ENCODE assay signal across 17 cellular contexts in genomic region chr14:76576047-76576741, GRCh38.
DNase-seq lines count a peak whose midpoint lies in the region; ATAC-seq and TF ChIP-seq lines count a peak whose summit lies in the region.
"Had no signal": no experiment of that assay in that cellular context is flagged by ENCODE, and none has a peak within 500 bp of the region (broad histone marks: within the 10 kb centered on the region; RNA-seq: fewer than 3 reads in every experiment).

No MANE protein-coding gene starts in this region.

- DNase-seq in NCI-H1417 (lab: John Stamatoyannopoulos, UW) (peak in 2 of 3 experiments; percentile 36 to 70), NCI-H1417 treated with DMSO at 0.1 percent for 48 hours (lab: John Stamatoyannopoulos, UW) (no peak), NCI-H1105 treated with DMSO at 0.1 percent for 48 hours (lab: John Stamatoyannopoulos, UW) (peak; percentile 89), body of pancreas (peak; percentile 27 to 54 (median 38)), mesenteric fat pad (ENCODE audit: low spot score) (peak; percentile 16), left colon (no peak), GM13977 (ENCODE audit: low spot score) (no peak), type B pancreatic cell (ENCODE audit: extremely low spot score, unreplicated experiment) (no peak)
- DNase-seq: activated B cell treated with CpG ODN at 0.5 μM for 24 hours; activated CD8-positive, alpha-beta memory T cell treated with anti-CD3 and anti-CD28 coated beads, Interleukin-2, amount 50 U/mL, for 48 hours; activated naive CD8-positive, alpha-beta T cell treated with anti-CD3 and anti-CD28 coated beads, Interleukin-2, amount 10 ng/mL, durations not matched to agents 7 days and 5 days; MM.1S; stimulated activated CD4-positive, alpha-beta T cell treated with anti-CD3 and anti-CD28 coated beads, Interleukin-15, amount 100 ng/mL, for 24 hours; tibial artery had no signal

- H3K9me3 Mint-ChIP-seq in type B pancreatic cell: peaks cover 4% of the 10 kb centered on the region
- H3K9me3 Mint-ChIP-seq: activated B cell treated with CpG ODN at 0.5 μM for 24 hours; activated naive CD8-positive, alpha-beta T cell treated with anti-CD3 and anti-CD28 coated beads, Interleukin-2, amount 10 ng/mL, durations not matched to agents 7 days and 5 days had no signal

- no peaks in the 10 kb centered on the region for H3K36me3 ChIP-seq in body of pancreas (replicated peaks in 1 of 2; ENCODE audit: insufficient read depth in 1 of 2, low read depth in 2 of 2)
- H3K36me3 ChIP-seq: tibial artery had no signal

- H3K4me1 Mint-ChIP-seq in type B pancreatic cell (ENCODE audit: unreplicated experiment): peaks cover 12% of the 10 kb centered on the region
- H3K4me1 Mint-ChIP-seq: activated B cell treated with CpG ODN at 0.5 μM for 24 hours; activated naive CD8-positive, alpha-beta T cell treated with anti-CD3 and anti-CD28 coated beads, Interleukin-2, amount 10 ng/mL, durations not matched to agents 7 days and 5 days had no signal

- H3K4me3 ChIP-seq in body of pancreas: no peak overlapping the region
- H3K4me3 ChIP-seq: GM23338, tibial artery had no signal

- ATAC-seq in body of pancreas (peak; percentile 82), left colon (no peak)
- ATAC-seq: GM23338 had no signal

- in situ Hi-C loops in GM13977 (cut with MboI; ENCODE audit: low pct_unique_long_range_greater_than_20kb, low sequenced_read_pairs, unreplicated experiment): no loop called here

- H3K27me3 ChIP-seq in body of pancreas: no peaks in the 10 kb centered on the region

- peaks cover 34% of the 10 kb centered on the region for H3K27me3 Mint-ChIP-seq in type B pancreatic cell
- H3K27me3 Mint-ChIP-seq: activated naive CD8-positive, alpha-beta T cell treated with anti-CD3 and anti-CD28 coated beads, Interleukin-2, amount 10 ng/mL, durations not matched to agents 7 days and 5 days had no signal

- no peak for TF ChIP-seq POLR2A in body of pancreas (IDR thresholded peaks at IDR 0.05)

- no peak overlapping the region for H3K4me3 Mint-ChIP-seq in type B pancreatic cell
- H3K4me3 Mint-ChIP-seq: activated B cell treated with CpG ODN at 0.5 μM for 24 hours; activated naive CD8-positive, alpha-beta T cell treated with anti-CD3 and anti-CD28 coated beads, Interleukin-2, amount 10 ng/mL, durations not matched to agents 7 days and 5 days; GM23338 had no signal

- no peaks in the 10 kb centered on the region for H3K9me3 ChIP-seq in body of pancreas
- H3K9me3 ChIP-seq: tibial artery had no signal

- no peak overlapping the region for H3K27ac Mint-ChIP-seq in type B pancreatic cell
- H3K27ac Mint-ChIP-seq: activated B cell treated with CpG ODN at 0.5 μM for 24 hours; activated naive CD8-positive, alpha-beta T cell treated with anti-CD3 and anti-CD28 coated beads, Interleukin-2, amount 10 ng/mL, durations not matched to agents 7 days and 5 days; GM23338 had no signal

- H3K27ac ChIP-seq in body of pancreas: peak overlapping the region in 3 of 4 donors; percentile 51 to 68 (median 63)
- H3K27ac ChIP-seq: HL-60, parathyroid adenoma, tibial artery had no signal

- no peak for TF ChIP-seq CTCF in body of pancreas (IDR thresholded peaks at IDR 0.05)
- no peak for TF ChIP-seq CTCF in GM13977 (IDR thresholded peaks at IDR 0.05; ENCODE audit: extremely low read depth, insufficient read depth, missing control alignments)
- TF ChIP-seq CTCF in type B pancreatic cell (conservative IDR thresholded peaks at IDR 0.05): no peak

- WGBS in body of pancreas, 2 donors: 47% methylated on average over 8 of the region's 8 CpGs

- H3K4me1 ChIP-seq in body of pancreas: peaks cover 18% of the 10 kb centered on the region
- H3K4me1 ChIP-seq: parathyroid adenoma had no signal

- intact Hi-C loops in body of pancreas (cut with DNase I): no loop called here
- intact Hi-C loops in left colon (cut with DNase I, micrococcal nuclease): no loop called here

- no peaks in the 10 kb centered on the region for H3K36me3 Mint-ChIP-seq in type B pancreatic cell
- H3K36me3 Mint-ChIP-seq: activated naive CD8-positive, alpha-beta T cell treated with anti-CD3 and anti-CD28 coated beads, Interleukin-2, amount 10 ng/mL, durations not matched to agents 7 days and 5 days had no signal

Comparison
In these comparisons a context has a peak if more than half of its experiments do, and no peak if none do; other contexts are left out.
1. DNase-seq: peak in NCI-H1417 (2 of 3), NCI-H1105 treated with DMSO at 0.1 percent for 48 hours (single experiment), body of pancreas (4 of 4) and mesenteric fat pad (single experiment); none in NCI-H1417 treated with DMSO at 0.1 percent for 48 hours (single experiment), left colon (0 of 2), GM13977 (single experiment) and type B pancreatic cell (single experiment).